9 cellular contexts compared by ENCODE assay signal in the genomic region with DNA sequence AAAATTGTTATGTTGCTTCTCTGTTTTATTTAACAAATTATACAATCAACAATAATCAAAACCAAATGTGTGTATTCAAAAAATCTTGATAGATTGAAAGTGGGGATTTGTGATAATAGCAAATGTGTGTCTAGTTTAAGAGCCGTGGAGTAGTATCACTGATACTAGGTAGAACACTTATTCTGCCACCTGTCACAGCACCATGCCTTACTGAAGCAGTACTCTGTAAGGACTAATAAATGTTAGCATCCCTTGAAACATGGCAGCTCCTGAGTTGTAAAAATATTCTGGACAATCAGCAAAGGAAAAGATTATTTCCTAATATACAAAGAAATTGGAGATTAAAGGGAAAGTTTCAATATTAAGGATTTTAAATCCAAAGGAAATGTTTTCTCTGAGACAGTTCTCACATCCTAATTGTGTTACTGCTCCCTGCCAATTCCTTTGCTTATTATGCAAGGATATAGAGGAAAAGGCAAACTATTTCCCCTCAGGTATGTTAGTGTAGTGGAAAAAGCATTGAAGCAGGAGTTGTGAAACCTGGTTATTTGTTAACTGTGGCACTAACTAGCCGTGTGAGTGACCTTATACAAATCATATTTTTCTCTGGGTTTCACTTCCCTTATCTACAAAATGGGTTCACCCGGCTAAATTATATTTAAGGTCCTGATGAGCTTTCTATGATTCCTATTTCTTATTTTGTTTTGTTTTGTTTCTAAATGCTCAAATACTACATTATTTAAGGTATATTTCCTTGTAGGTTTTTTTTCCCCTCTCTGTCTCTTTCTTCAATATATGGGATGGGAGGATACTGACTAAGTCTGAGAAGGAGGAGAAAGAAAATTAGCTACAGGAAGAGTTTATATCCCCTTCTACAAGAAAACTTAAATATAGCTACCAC.
A peak's percentile ranks its signal among the peaks of the same experiment; 100 is the strongest.
DNase-seq lines count a peak whose midpoint lies in the region; ATAC-seq and TF ChIP-seq lines count a peak whose summit lies in the region.
"Had no signal": no experiment of that assay in that cellular context is flagged by ENCODE, and none has a peak within 500 bp of the region (broad histone marks: within the 10 kb centered on the region; RNA-seq: fewer than 3 reads in every experiment).

No MANE protein-coding gene starts in this region.

- H3K36me3 ChIP-seq in esophagus squamous epithelium (no peaks in the 10 kb centered on the region), spleen (no peaks in the 10 kb centered on the region)

- DNase-seq in AG04450 (ENCODE audit: low read depth, low spot score) (no peak), HT1080 (ENCODE audit: low read depth) (peak; percentile 49), esophagus squamous epithelium (lab: John Stamatoyannopoulos, UW) (no peak), spleen (no peak), foreskin melanocyte (no peak), HT-29 (ENCODE audit: low spot score) (no peak)
- DNase-seq in activated T-cell treated with anti-CD3 and anti-CD28 coated beads, Interleukin-2, amount 50 U/mL, for 1 hour = no peak
- DNase-seq: DND-41 had no signal

- POLR2A ChIA-PET in AG04450 (lab: Yijun Ruan, JAX) = interaction anchor here (1.0 to 1.3 kb wide), 2 partner anchors 16 to 50 kb away, joined by 4 to 7 read pairs; no protein-coding TSS in a partner anchor

- CTCF ChIA-PET in AG04450 (lab: Charles Lee) = interaction anchor here (0.8 to 3.7 kb wide), 10 partner anchors 11 to 694 kb away, joined by 3 to 26 read pairs (median 6); no protein-coding TSS in a partner anchor

- ATAC-seq in GM21390 (IDR thresholded peaks at IDR 0.05; ENCODE audit: unreplicated experiment) = peak; percentile 88

- no peak for TF ChIP-seq CTCF in AG04450 (IDR thresholded peaks at IDR 0.05; ENCODE audit: low read depth, low read length)
- no peak for TF ChIP-seq CTCF in esophagus squamous epithelium (IDR thresholded peaks at IDR 0.05)
- no peak for TF ChIP-seq CTCF in spleen (IDR thresholded peaks at IDR 0.05 in 8 of 11, conservative IDR thresholded peaks at IDR 0.05 in 3 of 11)

- H3K4me1 ChIP-seq in esophagus squamous epithelium (peaks cover 0 to 32% (median 9%) of the 10 kb centered on the region in 3 donors), spleen (peaks cover 20 to 81% (median 34%) of the 10 kb centered on the region in 6 donors)

- no peak for TF ChIP-seq POLR2A in esophagus squamous epithelium (IDR thresholded peaks at IDR 0.05)
- no peak for TF ChIP-seq POLR2A in spleen (IDR thresholded peaks at IDR 0.05)

- intact Hi-C loops in esophagus squamous epithelium (cut with DNase I) (no loop called here), spleen (cut with DNase I; ENCODE audit: low total_unique reads) (no loop called here)

- H3K27me3 ChIP-seq in AG04450 (ENCODE audit: control insufficient read depth, insufficient read depth, low read length) = no peaks in the 10 kb centered on the region
- no peaks in the 10 kb centered on the region for H3K27me3 ChIP-seq in esophagus squamous epithelium
- no peaks in the 10 kb centered on the region for H3K27me3 ChIP-seq in spleen (replicated peaks in 1 of 7)

- H3K4me3 ChIP-seq in AG04450 (ENCODE audit: low read depth, low read length) = peak overlapping the region; percentile 67
- H3K4me3 ChIP-seq in esophagus squamous epithelium = peak overlapping the region in 3 of 4 donors; percentile 30 to 52 (median 32)
- H3K4me3 ChIP-seq in spleen = peak overlapping the region in 7 of 8 donors; percentile 3 to 55 (median 22)

- peak overlapping the region; percentile 33 for H3K27ac ChIP-seq in AG04450 (ENCODE audit: low read depth, low read length)
- peak overlapping the region in 3 of 4 donors; percentile 65 to 71 (median 66) for H3K27ac ChIP-seq in esophagus squamous epithelium
- peak overlapping the region in 7 of 8 donors; percentile 42 to 81 (median 69) for H3K27ac ChIP-seq in spleen

- WGBS in esophagus squamous epithelium, 2 donors = 50 to 64% methylated on average over 3 of the region's 3 CpGs
- WGBS in spleen, 5 donors = 33 to 49% (median 41%) methylated on average over 3 of the region's 3 CpGs

- no peaks in the 10 kb centered on the region for H3K9me3 ChIP-seq in AG04450 (ENCODE audit: control insufficient read depth, insufficient read depth, low read length)
- H3K9me3 ChIP-seq in esophagus squamous epithelium = no peaks in the 10 kb centered on the region
- no peaks in the 10 kb centered on the region for H3K9me3 ChIP-seq in spleen
